In genomic region chr1:151799179-151800022, GRCh38 we compare ENCODE assay signal across 25 cellular contexts. TPM values are rescaled to one million over a fixed set of nuclear protein-coding genes. Genes with fewer than 3 reads are reported as not detected.
DNase-seq lines count a peak whose midpoint lies in the region; ATAC-seq lines count a peak whose summit lies in the region.
"Had no signal": no experiment of that assay in that cellular context is flagged by ENCODE, and none has a peak within 500 bp of the region (broad histone marks: within the 10 kb centered on the region; RNA-seq: fewer than 3 reads in every experiment).

No MANE protein-coding gene starts in this region.

- peak overlapping the region; percentile 6 for H3K27ac Mint-ChIP-seq in activated T-helper 17 cell treated with anti-CD3 and anti-CD28 coated beads, Interleukin-2, amount 50 U/mL, for 72 hours
- H3K27ac Mint-ChIP-seq: activated CD4-positive, alpha-beta memory T cell treated with anti-CD3 and anti-CD28 coated beads for 36 hours; activated naive CD4-positive, alpha-beta T cell treated with anti-CD3 and anti-CD28 coated beads for 36 hours; IgD-negative memory B cell; stimulated activated naive B cell treated with anti-CD40 and anti-IgM and Interleukin-4, amounts not matched to agents 10 μg/mL and 1 μg/mL and 100 μg/mL, for 72 hours had no signal

- H3K4me1 Mint-ChIP-seq in activated T-helper 17 cell treated with anti-CD3 and anti-CD28 coated beads, Interleukin-2, amount 50 U/mL, for 72 hours = peaks cover 30% of the 10 kb centered on the region

- H3K36me3 Mint-ChIP-seq in activated T-helper 17 cell treated with anti-CD3 and anti-CD28 coated beads, Interleukin-2, amount 50 U/mL, for 72 hours (ENCODE audit: low read depth) = peaks cover 1% of the 10 kb centered on the region
- H3K36me3 Mint-ChIP-seq: activated CD4-positive, alpha-beta memory T cell treated with anti-CD3 and anti-CD28 coated beads for 36 hours had no signal

- no peak overlapping the region for H3K4me3 Mint-ChIP-seq in activated T-helper 17 cell treated with anti-CD3 and anti-CD28 coated beads, Interleukin-2, amount 50 U/mL, for 72 hours
- H3K4me3 Mint-ChIP-seq: activated CD4-positive, alpha-beta memory T cell treated with anti-CD3 and anti-CD28 coated beads for 36 hours; activated naive CD4-positive, alpha-beta T cell treated with anti-CD3 and anti-CD28 coated beads for 36 hours; central memory CD8-positive, alpha-beta T cell; IgD-negative memory B cell; naive thymus-derived CD8-positive, alpha-beta T cell; stimulated activated naive B cell treated with anti-CD40 and anti-IgM and Interleukin-4, amounts not matched to agents 10 μg/mL and 1 μg/mL and 100 μg/mL, for 72 hours had no signal

- H3K4me3 ChIP-seq in H7 (ENCODE audit: insufficient read depth, low read depth, low read length) = no peak overlapping the region
- H3K4me3 ChIP-seq: gastrocnemius medialis, SJCRH30, thoracic aorta had no signal

- peaks cover 16% of the 10 kb centered on the region; the same call in 1 of the 2 replicates for H3K27me3 ChIP-seq in H7 (ENCODE audit: control insufficient read depth, insufficient read depth, low read length)
- H3K27me3 ChIP-seq: gastrocnemius medialis had no signal

- ATAC-seq in activated T-helper 17 cell treated with anti-CD3 and anti-CD28 coated beads, Interleukin-2, amount 50 U/mL, for 72 hours (replicated peaks) = no peak
- ATAC-seq in GM19463 (IDR thresholded peaks at IDR 0.05; ENCODE audit: unreplicated experiment) = no peak
- no peak for ATAC-seq in HG02884 (IDR thresholded peaks at IDR 0.05; ENCODE audit: unreplicated experiment)
- ATAC-seq: gastrocnemius medialis; HCT116; left cardiac atrium; naive thymus-derived CD8-positive, alpha-beta T cell; stimulated activated naive B cell treated with anti-CD40 and anti-IgM and Interleukin-4, amounts not matched to agents 10 μg/mL and 1 μg/mL and 100 μg/mL, for 72 hours had no signal

- DNase-seq in Ammon's horn (ENCODE audit: low spot score) (peak; percentile 33), H7 (peak; percentile 56), head of caudate nucleus (peak in 39 of 42 donors; percentile 16 to 85 (median 55)), DMS 273 treated with DMSO at 0.1 percent for 48 hours (lab: John Stamatoyannopoulos, UW) (no peak), SHP77 (lab: John Stamatoyannopoulos, UW) (no peak)
- DNase-seq: activated CD4-positive, alpha-beta memory T cell treated with anti-CD3 and anti-CD28 coated beads for 36 hours; activated naive CD4-positive, alpha-beta T cell treated with anti-CD3 and anti-CD28 coated beads for 36 hours; erythroblast; gastrocnemius medialis; GF-D8; left cardiac atrium; mesenchymal stem cell; naive thymus-derived CD8-positive, alpha-beta T cell; NCI-H774; OCI-M1; SJCRH30; stimulated activated CD4-positive, alpha-beta T cell treated with anti-CD3 and anti-CD28 coated beads, Interleukin-1b, Interleukin-23, amount 100 ng/mL, for 48 hours; stimulated activated naive B cell treated with anti-CD40 and anti-IgM and Interleukin-4, amounts not matched to agents 10 μg/mL and 1 μg/mL and 100 μg/mL, for 72 hours had no signal

- H3K9me3 Mint-ChIP-seq in activated T-helper 17 cell treated with anti-CD3 and anti-CD28 coated beads, Interleukin-2, amount 50 U/mL, for 72 hours = no peaks in the 10 kb centered on the region
- H3K9me3 Mint-ChIP-seq: activated CD4-positive, alpha-beta memory T cell treated with anti-CD3 and anti-CD28 coated beads for 36 hours; activated naive CD4-positive, alpha-beta T cell treated with anti-CD3 and anti-CD28 coated beads for 36 hours; central memory CD8-positive, alpha-beta T cell; IgD-negative memory B cell; naive thymus-derived CD8-positive, alpha-beta T cell; stimulated activated naive B cell treated with anti-CD40 and anti-IgM and Interleukin-4, amounts not matched to agents 10 μg/mL and 1 μg/mL and 100 μg/mL, for 72 hours had no signal

- H3K36me3 ChIP-seq in H7 (replicated peaks; ENCODE audit: control insufficient read depth, insufficient read depth, low read length) = no peaks in the 10 kb centered on the region
- H3K36me3 ChIP-seq: gastrocnemius medialis, SJCRH30, thoracic aorta had no signal

- H3K27me3 Mint-ChIP-seq in activated T-helper 17 cell treated with anti-CD3 and anti-CD28 coated beads, Interleukin-2, amount 50 U/mL, for 72 hours = no peaks in the 10 kb centered on the region
- H3K27me3 Mint-ChIP-seq: activated CD4-positive, alpha-beta memory T cell treated with anti-CD3 and anti-CD28 coated beads for 36 hours had no signal

- intact Hi-C loops in head of caudate nucleus (cut with DNase I) = no loop called here

RNA-seq across cellular contexts. Expression of gene LINGO4, which starts 5.8 kb away (rescaled TPM):
- total RNA-seq in H7 (2014; rRNA removed; shearing (Covaris generic)) = 0.07 TPM in 1 of 2 replicates, not detected in the other
- 1 to 10 TPM; 1.3 to 4.0 TPM for total RNA-seq in activated T-helper 17 cell treated with anti-CD3 and anti-CD28 coated beads, Interleukin-2, amount 50 U/mL, for 72 hours
- total RNA-seq: naive thymus-derived CD8-positive, alpha-beta T cell; SJCRH30; thoracic aorta had no signal

RNA-seq across cellular contexts. Expression of gene TDRKH, which starts 9.1 kb away (rescaled TPM):
- 20.9 and 25.0 TPM in 2 replicates for total RNA-seq in H7 (2014; rRNA removed; shearing (Covaris generic))
- total RNA-seq in activated T-helper 17 cell treated with anti-CD3 and anti-CD28 coated beads, Interleukin-2, amount 50 U/mL, for 72 hours = 10 to 100 TPM; 20.3 to 21.8 TPM

RNA-seq across cellular contexts. Expression of gene RORC, which starts 32.2 kb away (rescaled TPM):
- total RNA-seq in H7 (2014; rRNA removed; shearing (Covaris generic)) = 0.18 and 0.42 TPM in 2 replicates
- total RNA-seq in activated T-helper 17 cell treated with anti-CD3 and anti-CD28 coated beads, Interleukin-2, amount 50 U/mL, for 72 hours = 10 to 100 TPM; 39.5 to 55.2 TPM
- total RNA-seq: naive thymus-derived CD8-positive, alpha-beta T cell; SJCRH30; thoracic aorta had no signal

RNA-seq across cellular contexts. Expression of gene MRPL9, which starts 36.1 kb away (rescaled TPM):
- 158 and 214 TPM in 2 replicates for total RNA-seq in H7 (2014; rRNA removed; shearing (Covaris generic))
- 100 to 1,000 TPM in 1 of 2 donors, 10 to 100 TPM in 1; 80.4 to 160 TPM for total RNA-seq in activated T-helper 17 cell treated with anti-CD3 and anti-CD28 coated beads, Interleukin-2, amount 50 U/mL, for 72 hours

RNA-seq across cellular contexts. Expression of gene C2CD4D, which starts 40.2 kb away (rescaled TPM):
- 0.30 and 0.90 TPM in 2 replicates for total RNA-seq in H7 (2014; rRNA removed; shearing (Covaris generic))
- total RNA-seq in activated T-helper 17 cell treated with anti-CD3 and anti-CD28 coated beads, Interleukin-2, amount 50 U/mL, for 72 hours = 1 to 10 TPM; 3.9 to 5.6 TPM
- total RNA-seq: gastrocnemius medialis, left cardiac atrium, SJCRH30, thoracic aorta had no signal

Comparison
In these comparisons a context has a peak if more than half of its experiments do, and no peak if none do; other contexts are left out.
1. DNase-seq: peak in Ammon's horn (single experiment), H7 (single experiment) and head of caudate nucleus (39 of 42); none in DMS 273 treated with DMSO at 0.1 percent for 48 hours (single experiment) and SHP77 (0 of 2).
2. RNA of gene RORC, which starts 32.2 kb away (total RNA-seq): 39.5 to 55.2 TPM in activated T-helper 17 cell treated with anti-CD3 and anti-CD28 coated beads, Interleukin-2, amount 50 U/mL, for 72 hours; 0.18 to 0.42 TPM in H7; every median in the first group is over 10 times any median in the second.